1 cellular context compared by ENCODE assay signal in genomic region chr18:59898609-59899297, GRCh38.
A peak's percentile ranks its signal among the peaks of the same experiment; 100 is the strongest.
TF ChIP-seq lines count a peak whose summit lies in the region.

No MANE protein-coding gene starts in this region.

TF ChIP-seq in K562, 482 proteins besides CTCF, POLR2A, EP300 and RAD21 (continued from another document):
- no peak for TF ChIP-seq AFF4 (CRISPR knock-in tag; IDR thresholded peaks at IDR 0.05)
- TF ChIP-seq MBD1 (CRISPR knock-in tag; IDR thresholded peaks at IDR 0.05): 0 out of 2 replicates have a peak, but pooled peaks have one; percentile 42
- no peak for TF ChIP-seq THAP12 (CRISPR knock-in tag; IDR thresholded peaks at IDR 0.05)
- peak; percentile 29; the same call in 1 of the 2 replicates for TF ChIP-seq THRAP3 (IDR thresholded peaks at IDR 0.05; ENCODE audit: borderline replicate concordance)
TF ChIP-seq in K562: peak in this region for 4.
